1 cellular context compared by ENCODE assay signal in genomic region chr3:183818041-183818620, GRCh38.
TF ChIP-seq lines count a peak whose summit lies in the region.

No MANE protein-coding gene starts in this region.

TF ChIP-seq in H1, 55 proteins besides CTCF, POLR2A, EP300 and RAD21 (continued from another document):
- TF ChIP-seq CHD7 (IDR thresholded peaks at IDR 0.05; ENCODE audit: insufficient replicate concordance, low read length), result no peak
- no peak for TF ChIP-seq SRF (IDR thresholded peaks at IDR 0.05; ENCODE audit: low read depth, low read length)
- TF ChIP-seq RFX5 (IDR thresholded peaks at IDR 0.05; ENCODE audit: borderline replicate concordance, low read depth, low read length), result no peak
